ENCODE assay signal across 8 cellular contexts in the genomic region with DNA sequence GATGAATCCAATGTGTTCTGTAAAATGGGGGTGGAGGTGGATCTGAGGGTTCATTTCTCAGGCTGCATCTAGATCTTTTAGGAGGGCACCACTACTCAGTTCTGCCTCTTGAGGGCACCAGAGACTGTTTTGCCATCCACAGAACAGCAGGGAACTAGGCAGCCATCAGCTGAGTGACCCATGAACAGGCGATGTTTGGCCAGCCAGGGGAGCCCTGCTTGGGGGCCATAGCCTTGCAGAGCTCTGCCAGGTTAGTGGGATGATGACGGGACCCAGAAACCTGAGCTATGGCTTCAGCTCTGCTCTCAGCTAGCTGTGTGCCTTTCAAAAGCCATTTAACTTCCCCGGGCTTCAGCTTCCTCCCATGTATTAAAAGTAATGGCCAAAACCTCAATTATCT. TPM values are rescaled to one million over a fixed set of nuclear protein-coding genes. Genes with fewer than 3 reads are reported as not detected.
A peak's percentile ranks its signal among the peaks of the same experiment; 100 is the strongest.
DNase-seq lines count a peak whose midpoint lies in the region; ATAC-seq and TF ChIP-seq lines count a peak whose summit lies in the region.

No MANE protein-coding gene starts in this region.

- H3K36me3 ChIP-seq in BE2C (no peaks in the 10 kb centered on the region), osteoblast (ENCODE audit: insufficient read depth, low read length) (no peaks in the 10 kb centered on the region)

- TF ChIP-seq CTCF in BE2C (IDR thresholded peaks at IDR 0.05; ENCODE audit: low read depth, low read length) (peak; percentile 99), osteoblast (IDR thresholded peaks at IDR 0.05; ENCODE audit: extremely low read depth, low read depth, low read length) (peak; percentile 93)

- H3K4me1 Mint-ChIP-seq in activated naive CD4-positive, alpha-beta T cell treated with anti-CD3 and anti-CD28 coated beads, Interleukin-2, amount 10 ng/mL, durations not matched to agents 7 days and 5 days, result no peaks in the 10 kb centered on the region

- H4K20me1 ChIP-seq in osteoblast (ENCODE audit: insufficient read depth, low read length), result no peaks in the 10 kb centered on the region

- H3K4me3 ChIP-seq in BE2C (ENCODE audit: low read depth, low read length), result no peak overlapping the region
- H3K4me3 ChIP-seq in osteoblast (ENCODE audit: insufficient read depth, low read length), result no peak overlapping the region

- no peak overlapping the region for H3K27ac Mint-ChIP-seq in activated naive CD4-positive, alpha-beta T cell treated with anti-CD3 and anti-CD28 coated beads, Interleukin-2, amount 10 ng/mL, durations not matched to agents 7 days and 5 days

- H3K27me3 ChIP-seq in BE2C, result no peaks in the 10 kb centered on the region
- H3K27me3 ChIP-seq in osteoblast (ENCODE audit: insufficient read depth, low read length), result peaks cover 21% of the 10 kb centered on the region

- H3K4me3 Mint-ChIP-seq in activated naive CD4-positive, alpha-beta T cell treated with anti-CD3 and anti-CD28 coated beads, Interleukin-2, amount 10 ng/mL, durations not matched to agents 7 days and 5 days, result no peak overlapping the region

- H3K36me3 Mint-ChIP-seq in activated naive CD4-positive, alpha-beta T cell treated with anti-CD3 and anti-CD28 coated beads, Interleukin-2, amount 10 ng/mL, durations not matched to agents 7 days and 5 days, result no peaks in the 10 kb centered on the region

- H3K4me2 ChIP-seq in osteoblast (ENCODE audit: insufficient read depth, low read length), result no peak overlapping the region

- H3K9me3 ChIP-seq in BE2C, result no peaks in the 10 kb centered on the region
- H3K9me3 ChIP-seq in osteoblast (ENCODE audit: low read depth, low read length), result no peaks in the 10 kb centered on the region

- DNase-seq in BE2C (peak; percentile 74), M059J (ENCODE audit: low read depth) (peak; percentile 77), RKO (ENCODE audit: low spot score) (peak; percentile 74), germinal center (ENCODE audit: low spot score) (peak; percentile 46), osteoblast (ENCODE audit: insufficient read length, low spot score, missing footprints) (peak; percentile 85)
- peak; percentile 62 for DNase-seq in activated naive CD4-positive, alpha-beta T cell treated with anti-CD3 and anti-CD28 coated beads, Interleukin-2, amount 10 ng/mL, durations not matched to agents 7 days and 5 days

- H2AFZ ChIP-seq in osteoblast (ENCODE audit: low read length), result peak overlapping the region; percentile 51

- ATAC-seq in GM18867 (IDR thresholded peaks at IDR 0.05; ENCODE audit: unreplicated experiment) (peak; percentile 79), HG03565 (IDR thresholded peaks at IDR 0.05; ENCODE audit: unreplicated experiment) (no peak)

- H3K4me1 ChIP-seq in BE2C, result no peaks in the 10 kb centered on the region
- H3K4me1 ChIP-seq in osteoblast (ENCODE audit: insufficient read depth, low read length), result peaks cover 7% of the 10 kb centered on the region

- no peak overlapping the region for H3K27ac ChIP-seq in osteoblast (ENCODE audit: low read depth, low read length)

- H3K9me3 Mint-ChIP-seq in activated naive CD4-positive, alpha-beta T cell treated with anti-CD3 and anti-CD28 coated beads, Interleukin-2, amount 10 ng/mL, durations not matched to agents 7 days and 5 days, result no peaks in the 10 kb centered on the region

- CTCF ChIA-PET in activated naive CD4-positive, alpha-beta T cell treated with anti-CD3 and anti-CD28 coated beads, Interleukin-2, amount 10 ng/mL, durations not matched to agents 7 days and 5 days (lab: Charles Lee), result interaction anchor here (0.6 to 1.6 kb wide), 20 partner anchors 11 to 571 kb away, joined by 3 to 11 read pairs (median 4); a partner anchor contains a TSS

- peaks cover 10% of the 10 kb centered on the region for H3K27me3 Mint-ChIP-seq in activated naive CD4-positive, alpha-beta T cell treated with anti-CD3 and anti-CD28 coated beads, Interleukin-2, amount 10 ng/mL, durations not matched to agents 7 days and 5 days

- no peaks in the 10 kb centered on the region for H3K79me2 ChIP-seq in osteoblast (ENCODE audit: insufficient read depth, low read length)

RNA-seq across cellular contexts. Expression of a gene that starts 13.4 kb away (rescaled TPM):
- 3.2 TPM for polyA plus RNA-seq in BE2C (2012; ENCODE audit: insufficient read depth, insufficient read length, low read depth)
- total RNA-seq in M059J (2014; rRNA removed; shearing (Covaris generic)), result 0.76 and 0.79 TPM in 2 replicates
- total RNA-seq in osteoblast, result under 0.01 TPM in 1 of 2 replicates, not detected in the other

RNA-seq across cellular contexts. Expression of a gene that starts 32.4 kb away (rescaled TPM):
- polyA plus RNA-seq in BE2C (2012; ENCODE audit: insufficient read depth, insufficient read length, low read depth), result not detected
- 21.1 and 28.4 TPM in 2 replicates for total RNA-seq in M059J (2014; rRNA removed; shearing (Covaris generic))
- total RNA-seq in osteoblast, result 49.9 and 58.9 TPM in 2 replicates
